In the genomic region with DNA sequence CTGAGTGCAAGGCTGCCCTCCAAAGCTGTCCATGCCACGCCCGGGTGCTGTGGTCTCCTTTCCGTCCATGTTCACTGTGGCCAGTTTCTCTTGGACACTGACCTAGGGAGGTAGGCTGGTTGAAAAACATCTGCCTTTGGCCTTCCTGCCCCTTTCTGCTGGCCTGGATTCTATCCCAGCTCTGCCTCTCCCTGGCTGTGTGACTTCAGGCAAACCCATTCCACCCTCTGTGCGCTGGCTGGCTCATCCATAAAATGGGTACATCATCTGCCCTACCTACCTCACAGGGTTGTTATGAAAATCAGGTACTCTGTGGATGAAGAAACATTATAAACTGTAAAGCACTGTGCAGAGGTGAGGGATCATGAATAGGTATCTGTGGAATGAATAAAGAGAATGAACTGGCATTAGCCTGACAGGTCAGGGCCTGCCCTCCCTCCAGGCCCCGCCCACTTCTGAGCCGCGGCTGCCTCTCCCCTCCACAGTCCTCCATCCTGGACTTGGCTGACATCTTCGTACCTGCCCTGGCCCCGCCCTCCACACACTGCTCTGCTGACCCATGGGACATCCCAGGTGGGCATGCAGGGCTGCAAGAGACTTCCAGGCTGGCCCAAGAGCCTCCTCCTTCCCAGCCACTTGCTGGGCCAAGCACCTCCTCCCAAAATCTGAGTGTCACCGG, we compare ENCODE assay signal across 1 cellular context.
A peak's percentile ranks its signal among the peaks of the same experiment; 100 is the strongest.
TF ChIP-seq lines count a peak whose summit lies in the region.

No MANE protein-coding gene starts in this region.

TF ChIP-seq in HepG2, 621 proteins besides CTCF, POLR2A, EP300 and RAD21 (continued from another document and continues in another):
- TF ChIP-seq, protein P1, sequence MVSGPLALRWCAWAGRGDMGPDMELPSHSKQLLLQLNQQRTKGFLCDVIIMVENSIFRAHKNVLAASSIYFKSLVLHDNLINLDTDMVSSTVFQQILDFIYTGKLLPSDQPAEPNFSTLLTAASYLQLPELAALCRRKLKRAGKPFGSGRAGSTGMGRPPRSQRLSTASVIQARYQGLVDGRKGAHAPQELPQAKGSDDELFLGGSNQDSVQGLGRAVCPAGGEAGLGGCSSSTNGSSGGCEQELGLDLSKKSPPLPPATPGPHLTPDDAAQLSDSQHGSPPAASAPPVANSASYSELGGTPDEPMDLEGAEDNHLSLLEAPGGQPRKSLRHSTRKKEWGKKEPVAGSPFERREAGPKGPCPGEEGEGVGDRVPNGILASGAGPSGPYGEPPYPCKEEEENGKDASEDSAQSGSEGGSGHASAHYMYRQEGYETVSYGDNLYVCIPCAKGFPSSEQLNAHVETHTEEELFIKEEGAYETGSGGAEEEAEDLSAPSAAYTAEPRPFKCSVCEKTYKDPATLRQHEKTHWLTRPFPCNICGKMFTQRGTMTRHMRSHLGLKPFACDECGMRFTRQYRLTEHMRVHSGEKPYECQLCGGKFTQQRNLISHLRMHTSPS (CRISPR knock-in tag; IDR thresholded peaks at IDR 0.05; ENCODE audit: low read depth): no peak
- TF ChIP-seq ZNF792 (CRISPR knock-in tag; IDR thresholded peaks at IDR 0.05) (no peak), MLX (CRISPR knock-in tag; IDR thresholded peaks at IDR 0.05) (no peak), NAIF1 (CRISPR knock-in tag; IDR thresholded peaks at IDR 0.05; ENCODE audit: borderline replicate concordance) (no peak), ZNF772 (CRISPR knock-in tag; IDR thresholded peaks at IDR 0.05) (no peak), SNRNP70 (IDR thresholded peaks at IDR 0.05; ENCODE audit: low read depth, low read length) (no peak), REL (CRISPR knock-in tag; conservative IDR thresholded peaks at IDR 0.05) (no peak), ZNF687 (CRISPR knock-in tag; IDR thresholded peaks at IDR 0.05) (no peak; the same call in 1 of the 2 replicates), SMAD1 (CRISPR knock-in tag; IDR thresholded peaks at IDR 0.05; ENCODE audit: borderline replicate concordance, low read depth) (no peak), EEA1 (CRISPR knock-in tag; IDR thresholded peaks at IDR 0.05; ENCODE audit: borderline replicate concordance) (no peak), KDM3A (CRISPR knock-in tag; IDR thresholded peaks at IDR 0.05; ENCODE audit: low read depth) (no peak), ZNF256 (CRISPR knock-in tag; conservative IDR thresholded peaks at IDR 0.05) (no peak), CREM (IDR thresholded peaks at IDR 0.05) (no peak), CREM (CRISPR knock-in tag; IDR thresholded peaks at IDR 0.05) (no peak), ZNF30 (CRISPR knock-in tag; IDR thresholded peaks at IDR 0.05) (no peak), CHD2 (IDR thresholded peaks at IDR 0.05; ENCODE audit: low read depth, low read length) (no peak), BHLHE40 (IDR thresholded peaks at IDR 0.05; ENCODE audit: low read length) (no peak), POLR2G (IDR thresholded peaks at IDR 0.05; ENCODE audit: low read depth, low read length) (0 out of 2 replicates have a peak, but pooled peaks have one; percentile 11), NFKB2 (CRISPR knock-in tag; IDR thresholded peaks at IDR 0.05; ENCODE audit: borderline replicate concordance) (no peak), IRX3 (CRISPR knock-in tag; IDR thresholded peaks at IDR 0.05; ENCODE audit: borderline replicate concordance, low read depth) (no peak), TAF1 (CRISPR knock-in tag; IDR thresholded peaks at IDR 0.05) (no peak), ZFP41 (CRISPR knock-in tag; IDR thresholded peaks at IDR 0.05; ENCODE audit: borderline replicate concordance) (no peak), SRSF1 (optimal IDR thresholded peaks at IDR 0.05; ENCODE audit: low read depth, low read length) (peak; percentile 44), HOXA7 (CRISPR knock-in tag; IDR thresholded peaks at IDR 0.05) (no peak), HMGXB3 (CRISPR knock-in tag; IDR thresholded peaks at IDR 0.05; ENCODE audit: borderline replicate concordance) (no peak), ZNF672 (CRISPR knock-in tag; IDR thresholded peaks at IDR 0.05) (no peak), NFATC3 (CRISPR knock-in tag; IDR thresholded peaks at IDR 0.05) (no peak), PRDM10 (CRISPR knock-in tag; IDR thresholded peaks at IDR 0.05; ENCODE audit: low read depth) (no peak), SAP130 (CRISPR knock-in tag; IDR thresholded peaks at IDR 0.05; ENCODE audit: low read depth) (peak; percentile 29; the same call in 1 of the 2 replicates)
- TF ChIP-seq, protein P2, sequence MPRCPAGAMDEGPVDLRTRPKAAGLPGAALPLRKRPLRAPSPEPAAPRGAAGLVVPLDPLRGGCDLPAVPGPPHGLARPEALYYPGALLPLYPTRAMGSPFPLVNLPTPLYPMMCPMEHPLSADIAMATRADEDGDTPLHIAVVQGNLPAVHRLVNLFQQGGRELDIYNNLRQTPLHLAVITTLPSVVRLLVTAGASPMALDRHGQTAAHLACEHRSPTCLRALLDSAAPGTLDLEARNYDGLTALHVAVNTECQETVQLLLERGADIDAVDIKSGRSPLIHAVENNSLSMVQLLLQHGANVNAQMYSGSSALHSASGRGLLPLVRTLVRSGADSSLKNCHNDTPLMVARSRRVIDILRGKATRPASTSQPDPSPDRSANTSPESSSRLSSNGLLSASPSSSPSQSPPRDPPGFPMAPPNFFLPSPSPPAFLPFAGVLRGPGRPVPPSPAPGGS (CRISPR knock-in tag; IDR thresholded peaks at IDR 0.05): no peak
- TF ChIP-seq, protein P3, sequence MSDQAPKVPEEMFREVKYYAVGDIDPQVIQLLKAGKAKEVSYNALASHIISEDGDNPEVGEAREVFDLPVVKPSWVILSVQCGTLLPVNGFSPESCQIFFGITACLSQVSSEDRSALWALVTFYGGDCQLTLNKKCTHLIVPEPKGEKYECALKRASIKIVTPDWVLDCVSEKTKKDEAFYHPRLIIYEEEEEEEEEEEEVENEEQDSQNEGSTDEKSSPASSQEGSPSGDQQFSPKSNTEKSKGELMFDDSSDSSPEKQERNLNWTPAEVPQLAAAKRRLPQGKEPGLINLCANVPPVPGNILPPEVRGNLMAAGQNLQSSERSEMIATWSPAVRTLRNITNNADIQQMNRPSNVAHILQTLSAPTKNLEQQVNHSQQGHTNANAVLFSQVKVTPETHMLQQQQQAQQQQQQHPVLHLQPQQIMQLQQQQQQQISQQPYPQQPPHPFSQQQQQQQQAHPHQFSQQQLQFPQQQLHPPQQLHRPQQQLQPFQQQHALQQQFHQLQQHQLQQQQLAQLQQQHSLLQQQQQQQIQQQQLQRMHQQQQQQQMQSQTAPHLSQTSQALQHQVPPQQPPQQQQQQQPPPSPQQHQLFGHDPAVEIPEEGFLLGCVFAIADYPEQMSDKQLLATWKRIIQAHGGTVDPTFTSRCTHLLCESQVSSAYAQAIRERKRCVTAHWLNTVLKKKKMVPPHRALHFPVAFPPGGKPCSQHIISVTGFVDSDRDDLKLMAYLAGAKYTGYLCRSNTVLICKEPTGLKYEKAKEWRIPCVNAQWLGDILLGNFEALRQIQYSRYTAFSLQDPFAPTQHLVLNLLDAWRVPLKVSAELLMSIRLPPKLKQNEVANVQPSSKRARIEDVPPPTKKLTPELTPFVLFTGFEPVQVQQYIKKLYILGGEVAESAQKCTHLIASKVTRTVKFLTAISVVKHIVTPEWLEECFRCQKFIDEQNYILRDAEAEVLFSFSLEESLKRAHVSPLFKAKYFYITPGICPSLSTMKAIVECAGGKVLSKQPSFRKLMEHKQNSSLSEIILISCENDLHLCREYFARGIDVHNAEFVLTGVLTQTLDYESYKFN (CRISPR knock-in tag; conservative IDR thresholded peaks at IDR 0.05): no peak
- TF ChIP-seq, protein P4, sequence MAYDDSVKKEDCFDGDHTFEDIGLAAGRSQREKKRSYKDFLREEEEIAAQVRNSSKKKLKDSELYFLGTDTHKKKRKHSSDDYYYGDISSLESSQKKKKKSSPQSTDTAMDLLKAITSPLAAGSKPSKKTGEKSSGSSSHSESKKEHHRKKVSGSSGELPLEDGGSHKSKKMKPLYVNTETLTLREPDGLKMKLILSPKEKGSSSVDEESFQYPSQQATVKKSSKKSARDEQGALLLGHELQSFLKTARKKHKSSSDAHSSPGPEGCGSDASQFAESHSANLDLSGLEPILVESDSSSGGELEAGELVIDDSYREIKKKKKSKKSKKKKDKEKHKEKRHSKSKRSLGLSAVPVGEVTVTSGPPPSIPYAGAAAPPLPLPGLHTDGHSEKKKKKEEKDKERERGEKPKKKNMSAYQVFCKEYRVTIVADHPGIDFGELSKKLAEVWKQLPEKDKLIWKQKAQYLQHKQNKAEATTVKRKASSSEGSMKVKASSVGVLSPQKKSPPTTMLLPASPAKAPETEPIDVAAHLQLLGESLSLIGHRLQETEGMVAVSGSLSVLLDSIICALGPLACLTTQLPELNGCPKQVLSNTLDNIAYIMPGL (CRISPR knock-in tag; IDR thresholded peaks at IDR 0.05; ENCODE audit: borderline replicate concordance in 1 of 2, low read depth in 1 of 2): 0 out of 4 replicates have a peak, but pooled peaks of 1 of the 2 experiments have one; percentile 13
